ENCODE assay signal across 27 cellular contexts in genomic region chr1:4963251-4963650, GRCh38.
DNase-seq lines count a peak whose midpoint lies in the region; ATAC-seq and TF ChIP-seq lines count a peak whose summit lies in the region.
"Had no signal": no experiment of that assay in that cellular context is flagged by ENCODE, and none has a peak within 500 bp of the region (broad histone marks: within the 10 kb centered on the region; RNA-seq: fewer than 3 reads in every experiment).

No MANE protein-coding gene starts in this region.

- H3K4me2 ChIP-seq in mammary epithelial cell (ENCODE audit: insufficient read depth, low read depth, low read length): no peak overlapping the region
- H3K4me2 ChIP-seq: KMS-11 had no signal

- no peaks in the 10 kb centered on the region for H3K27me3 Mint-ChIP-seq in MCF 10A (ENCODE audit: insufficient read depth, unreplicated experiment)

- POLR2A ChIA-PET in MCF 10A (lab: Yijun Ruan, JAX) (no interaction called here), RWPE1 (lab: Yijun Ruan, JAX; ENCODE audit: low non-redundant PET) (no interaction called here)

- H3K79me2 ChIP-seq in mammary epithelial cell (ENCODE audit: insufficient read depth, low read length): no peaks in the 10 kb centered on the region

- H3K4me1 ChIP-seq in mammary epithelial cell (ENCODE audit: insufficient read depth, low read length): no peaks in the 10 kb centered on the region
- no peaks in the 10 kb centered on the region for H3K4me1 ChIP-seq in colonic mucosa
- H3K4me1 ChIP-seq: heart right ventricle, lower lobe of right lung, sigmoid colon, SJSA1 had no signal

- in situ Hi-C loops in mammary epithelial cell (cut with MboI; ENCODE audit: low sequenced_read_pairs in 2 of 2): no loop called here

- peak; percentile 84 for DNase-seq in MCF 10A (ENCODE audit: unreplicated experiment)
- DNase-seq in mammary epithelial cell: no peak
- peak; percentile 79 for DNase-seq in RWPE1 (ENCODE audit: low spot score)
- DNase-seq in fibroblast of mammary gland (ENCODE audit: low read depth): peak; percentile 6
- DNase-seq in activated T-cell treated with anti-CD3 and anti-CD28 coated beads, Interleukin-2, amount 50 U/mL, for 48 hours: no peak
- DNase-seq in colonic mucosa: no peak
- DNase-seq in NCI-H774 (lab: John Stamatoyannopoulos, UW): no peak
- DNase-seq: activated CD4-positive, alpha-beta T cell treated with anti-CD3 and anti-CD28 coated beads, Interleukin-2, amount 50 U/mL, for 4 hours; activated naive CD4-positive, alpha-beta T cell treated with Interleukin-2 at 50 U/mL for 16 hours; activated T-cell treated with anti-CD3 and anti-CD28 coated beads for 4 hours; aorta; DMS153; effector memory CD8-positive, alpha-beta T cell; heart right ventricle; immature natural killer cell; lower lobe of right lung; NCI-H1436; NCI-H2171 treated with DMSO at 0.1 percent for 48 hours; NCI-H526 treated with DMSO at 0.1 percent for 48 hours; sigmoid colon; stimulated activated naive CD4-positive, alpha-beta T cell treated with Interleukin-2 at 50 U/mL for 16 hours; T-helper 17 cell; tibial artery had no signal

- H3K9ac ChIP-seq in mammary epithelial cell (ENCODE audit: insufficient read depth, low read length) (no peak overlapping the region), colonic mucosa (ENCODE audit: low read depth in 2 of 2, low read length in 2 of 2) (no peak overlapping the region)
- H3K9ac ChIP-seq: KMS-11 had no signal

- no peaks in the 10 kb centered on the region for H3K36me3 Mint-ChIP-seq in MCF 10A (ENCODE audit: insufficient read depth, unreplicated experiment)
- H3K36me3 Mint-ChIP-seq: CD14-positive monocyte, immature natural killer cell had no signal

- no peak overlapping the region for H3K27ac Mint-ChIP-seq in MCF 10A (ENCODE audit: low read depth, unreplicated experiment)
- H3K27ac Mint-ChIP-seq: effector memory CD8-positive, alpha-beta T cell; immature natural killer cell; T-helper 17 cell had no signal

- H3K9me3 Mint-ChIP-seq in MCF 10A (ENCODE audit: unreplicated experiment): peaks cover 30% of the 10 kb centered on the region
- H3K9me3 Mint-ChIP-seq: effector memory CD8-positive, alpha-beta T cell had no signal

- CTCF ChIA-PET in MCF 10A (lab: Yijun Ruan, JAX) (no interaction called here), mammary epithelial cell (lab: Charles Lee; ENCODE audit: low non-redundant PET) (no interaction called here), RWPE1 (lab: Yijun Ruan, JAX) (no interaction called here)

- H3K4me3 ChIP-seq in mammary epithelial cell (replicated peaks in 1 of 3; ENCODE audit: insufficient read depth in 1 of 3, low read depth in 2 of 3, low read length in 3 of 3) (no peak overlapping the region), fibroblast of mammary gland (ENCODE audit: control insufficient read depth, low read depth, low read length) (no peak overlapping the region), colonic mucosa (no peak overlapping the region)
- H3K4me3 ChIP-seq: heart right ventricle, lower lobe of right lung, sigmoid colon, SJSA1, tibial artery had no signal

- H2AFZ ChIP-seq in mammary epithelial cell (ENCODE audit: low read depth, low read length): no peak overlapping the region

- H3K4me1 Mint-ChIP-seq in MCF 10A (ENCODE audit: insufficient read depth, unreplicated experiment): no peaks in the 10 kb centered on the region
- H3K4me1 Mint-ChIP-seq: CD14-positive monocyte, immature natural killer cell, T-helper 17 cell had no signal

- H3K36me3 ChIP-seq in mammary epithelial cell (ENCODE audit: insufficient read depth, low read length) (no peaks in the 10 kb centered on the region), colonic mucosa (no peaks in the 10 kb centered on the region)
- H3K36me3 ChIP-seq: heart right ventricle, lower lobe of right lung, sigmoid colon, SJSA1, tibial artery had no signal

- H3K9me3 ChIP-seq in mammary epithelial cell (replicated peaks; ENCODE audit: insufficient read depth, low read length) (peaks cover 7% of the 10 kb centered on the region), colonic mucosa (no peaks in the 10 kb centered on the region)
- H3K9me3 ChIP-seq: heart right ventricle, lower lobe of right lung, sigmoid colon, tibial artery had no signal

- intact Hi-C loops in MCF 10A (cut with micrococcal nuclease) (no loop called here), mammary epithelial cell (cut with micrococcal nuclease) (no loop called here), colonic mucosa (cut with DNase I) (no loop called here)

- dilution Hi-C loops in mammary epithelial cell (cut with HindIII; ENCODE audit: low sequenced_read_pairs): no loop called here

- no peaks in the 10 kb centered on the region for H4K20me1 ChIP-seq in mammary epithelial cell (ENCODE audit: insufficient read depth, low read length)

- no peaks in the 10 kb centered on the region for H3K27me3 ChIP-seq in mammary epithelial cell (ENCODE audit: insufficient read depth, low read length)
- H3K27me3 ChIP-seq in colonic mucosa: no peaks in the 10 kb centered on the region
- H3K27me3 ChIP-seq: SJSA1, tibial artery had no signal

- TF ChIP-seq CTCF in MCF 10A (IDR thresholded peaks at IDR 0.05; ENCODE audit: unreplicated experiment) (no peak), mammary epithelial cell (conservative IDR thresholded peaks at IDR 0.05 in 1 of 2, IDR thresholded peaks at IDR 0.05 in 1 of 2; ENCODE audit: extremely low read depth in 1 of 2, insufficient read depth in 1 of 2, low read depth in 1 of 2, low read length in 2 of 2) (no peak), RWPE1 (conservative IDR thresholded peaks at IDR 0.05; ENCODE audit: low read depth) (no peak), fibroblast of mammary gland (conservative IDR thresholded peaks at IDR 0.05; ENCODE audit: control insufficient read depth, insufficient read depth, low read depth, low read length) (no peak), colonic mucosa (IDR thresholded peaks at IDR 0.05) (no peak)

- 54% methylated on average over 6 of the region's 8 CpGs for WGBS in mammary epithelial cell (ENCODE audit: low coverage, missing lambda C conversion rate)

- H3K27ac ChIP-seq in mammary epithelial cell (ENCODE audit: insufficient read depth, low read depth, low read length) (no peak overlapping the region), RWPE1 (no peak overlapping the region), colonic mucosa (no peak overlapping the region)
- H3K27ac ChIP-seq: heart right ventricle, KMS-11, lower lobe of right lung, sigmoid colon, SJSA1, tibial artery had no signal

- no peak for ATAC-seq in GM18868 (IDR thresholded peaks at IDR 0.05; ENCODE audit: unreplicated experiment)
- ATAC-seq: effector memory CD8-positive, alpha-beta T cell; heart right ventricle; lower lobe of right lung; T-helper 17 cell had no signal

- no peak overlapping the region for H3K4me3 Mint-ChIP-seq in MCF 10A (ENCODE audit: unreplicated experiment)
- H3K4me3 Mint-ChIP-seq: CD14-positive monocyte; effector memory CD8-positive, alpha-beta T cell; immature natural killer cell; T-helper 17 cell had no signal

- no TSS peak for BruUV-seq in MCF 10A (replicated peaks; lab: Mats Ljungman, UMichigan)
- no TSS peak for BruUV-seq in mammary epithelial cell (replicated peaks; lab: Mats Ljungman, UMichigan)

Comparison
In these comparisons a context has a peak if more than half of its experiments do, and no peak if none do; other contexts are left out.
1. DNase-seq: peak in MCF 10A (single experiment), RWPE1 (single experiment) and fibroblast of mammary gland (single experiment); none in mammary epithelial cell (single experiment), activated T-cell treated with anti-CD3 and anti-CD28 coated beads, Interleukin-2, amount 50 U/mL, for 48 hours (0 of 2), colonic mucosa (single experiment) and NCI-H774 (single experiment).